Comparison of ENCODE assay signal across 11 cellular contexts in the genomic region with DNA sequence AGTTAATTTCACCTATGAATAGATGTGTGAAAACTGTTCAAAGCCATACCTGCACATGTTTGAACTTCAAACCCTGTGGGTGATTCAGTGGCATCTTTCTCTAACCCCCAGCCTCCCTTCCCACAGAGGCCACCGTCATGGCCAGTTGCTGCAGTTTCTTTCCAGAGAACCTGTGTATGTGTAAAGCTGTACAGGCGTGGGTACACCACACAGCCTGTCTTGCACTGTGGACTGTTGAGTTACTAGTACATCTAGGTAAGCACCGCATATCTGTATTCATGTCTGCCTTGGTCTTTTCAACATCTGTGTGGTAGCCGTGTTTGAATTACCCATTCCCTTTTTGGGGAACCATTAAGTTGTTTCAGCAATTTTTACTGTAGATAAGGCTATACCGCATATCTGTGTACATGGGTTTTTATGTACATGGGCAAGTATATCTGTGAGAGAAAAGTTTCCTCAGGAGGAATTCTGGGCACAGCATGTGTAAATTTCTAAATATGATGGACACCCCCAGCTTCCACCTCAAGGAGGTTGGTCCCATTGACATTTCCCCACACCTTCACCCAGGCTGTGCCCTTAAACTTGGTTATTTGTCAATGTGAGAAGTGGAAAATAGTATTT. TPM values are rescaled to one million over a fixed set of nuclear protein-coding genes. Genes with fewer than 3 reads are reported as not detected.
DNase-seq lines count a peak whose midpoint lies in the region; ATAC-seq, FAIRE-seq and TF ChIP-seq lines count a peak whose summit lies in the region.
"Had no signal": no experiment of that assay in that cellular context is flagged by ENCODE, and none has a peak within 500 bp of the region (broad histone marks: within the 10 kb centered on the region; RNA-seq: fewer than 3 reads in every experiment).

No MANE protein-coding gene starts in this region.

- H3K27me3 Mint-ChIP-seq in activated naive CD4-positive, alpha-beta T cell treated with anti-CD3 and anti-CD28 coated beads for 36 hours (ENCODE audit: low read depth) = no peaks in the 10 kb centered on the region

- peaks cover 83% of the 10 kb centered on the region for H3K4me1 Mint-ChIP-seq in activated naive CD4-positive, alpha-beta T cell treated with anti-CD3 and anti-CD28 coated beads for 36 hours (ENCODE audit: low read depth)

- TF ChIP-seq RAD21 in liver (IDR thresholded peaks at IDR 0.05) = peak in 1 of 2 donors; percentile 17

- peak in 1 of 2 donors; percentile 1 for ATAC-seq in upper lobe of left lung (ENCODE audit: low FRiP score in 2 of 2)
- ATAC-seq in GM19397 (IDR thresholded peaks at IDR 0.05; ENCODE audit: unreplicated experiment) = no peak
- ATAC-seq: WTC11 had no signal

- H3K4me3 Mint-ChIP-seq in activated naive CD4-positive, alpha-beta T cell treated with anti-CD3 and anti-CD28 coated beads for 36 hours = no peak overlapping the region
- H3K4me3 Mint-ChIP-seq: WTC11 had no signal

- TF ChIP-seq CTCF in bronchial epithelial cell (IDR thresholded peaks at IDR 0.05; ENCODE audit: insufficient read depth, low read length, severe bottlenecking) (no peak), liver (IDR thresholded peaks at IDR 0.05; ENCODE audit: low read depth, low read length, missing input control) (no peak), upper lobe of left lung (IDR thresholded peaks at IDR 0.05) (no peak)

- H3K4me1 ChIP-seq in liver (ENCODE audit: control insufficient read depth in 4 of 4, insufficient read depth in 4 of 4, low read length in 3 of 4) = peaks cover 0 to 48% (median 17%) of the 10 kb centered on the region in 4 donors
- peaks cover 69 to 87% (median 85%) of the 10 kb centered on the region in 4 donors for H3K4me1 ChIP-seq in upper lobe of left lung

- CTCF ChIA-PET in activated naive CD4-positive, alpha-beta T cell treated with anti-CD3 and anti-CD28 coated beads for 36 hours (lab: Charles Lee) = interaction anchor here (1.1 to 1.7 kb wide), 2 partner anchors 20 to 75 kb away, joined by 3 to 10 read pairs; no protein-coding TSS in a partner anchor

- H3K27me3 ChIP-seq in bronchial epithelial cell (ENCODE audit: control insufficient read depth, insufficient read depth, low read length) (no peaks in the 10 kb centered on the region), liver (ENCODE audit: control insufficient read depth in 4 of 4, insufficient read depth in 4 of 4, low read length in 3 of 4) (no peaks in the 10 kb centered on the region), upper lobe of left lung (no peaks in the 10 kb centered on the region)

- peak; percentile 39 for DNase-seq in activated naive CD4-positive, alpha-beta T cell treated with anti-CD3 and anti-CD28 coated beads for 36 hours
- DNase-seq in activated naive CD4-positive, alpha-beta T cell treated with anti-CD3 and anti-CD28 coated beads, Interleukin-2, amount 50 U/mL, for 16 hours = no peak
- DNase-seq in bronchial epithelial cell (ENCODE audit: low read depth) (peak; percentile 34), upper lobe of left lung (peak in 1 of 2 donors; percentile 34), NCI-H526 treated with DMSO at 0.1 percent for 48 hours (lab: John Stamatoyannopoulos, UW) (no peak), SKM-1 (lab: John Stamatoyannopoulos, UW; ENCODE audit: unreplicated experiment) (no peak)
- DNase-seq: AML-193, KG1 had no signal

- peak overlapping the region; percentile 24 to 45 for H3K9ac ChIP-seq in liver (ENCODE audit: low read depth in 1 of 2, low read length in 2 of 2)

- no peaks in the 10 kb centered on the region for H3K9me3 Mint-ChIP-seq in activated naive CD4-positive, alpha-beta T cell treated with anti-CD3 and anti-CD28 coated beads for 36 hours
- H3K9me3 Mint-ChIP-seq: WTC11 had no signal

- H3K36me3 Mint-ChIP-seq in activated naive CD4-positive, alpha-beta T cell treated with anti-CD3 and anti-CD28 coated beads for 36 hours (ENCODE audit: low read depth) = peaks cover 72% of the 10 kb centered on the region
- H3K36me3 Mint-ChIP-seq: WTC11 had no signal

- H3K27ac ChIP-seq in liver (ENCODE audit: low read depth in 1 of 2, low read length in 2 of 2) (peak overlapping the region; percentile 52 to 72), upper lobe of left lung (peak overlapping the region; percentile 43 to 58 (median 51))

- intact Hi-C loops in activated naive CD4-positive, alpha-beta T cell treated with anti-CD3 and anti-CD28 coated beads for 36 hours (cut with micrococcal nuclease) = no loop called here

- H3K27ac Mint-ChIP-seq in activated naive CD4-positive, alpha-beta T cell treated with anti-CD3 and anti-CD28 coated beads for 36 hours = peak overlapping the region; percentile 60
- H3K27ac Mint-ChIP-seq: WTC11 had no signal

- peak in 2 of 4 donors; percentile 20 to 67 for TF ChIP-seq POLR2A in upper lobe of left lung (IDR thresholded peaks at IDR 0.05)

- H3K4me3 ChIP-seq in bronchial epithelial cell (ENCODE audit: low read depth, low read length) = no peak overlapping the region
- no peak overlapping the region for H3K4me3 ChIP-seq in liver (ENCODE audit: low read depth in 1 of 3, low read length in 3 of 3)
- H3K4me3 ChIP-seq in upper lobe of left lung = peak overlapping the region in 1 of 4 donors; percentile 26

- 44% methylated on average over 5 of the region's 5 CpGs for WGBS in liver
- 84 to 96% methylated on average over 4 to 5 of the region's 5 CpGs for WGBS in upper lobe of left lung, 2 donors

- peaks cover 18% of the 10 kb centered on the region for H3K36me3 ChIP-seq in bronchial epithelial cell (ENCODE audit: control insufficient read depth, insufficient read depth, low read length)
- peaks cover 2 to 30% (median 12%) of the 10 kb centered on the region in 4 donors for H3K36me3 ChIP-seq in liver (ENCODE audit: control insufficient read depth in 4 of 4, insufficient read depth in 3 of 4, low read depth in 1 of 4, low read length in 3 of 4)
- peaks cover 31 to 97% (median 38%) of the 10 kb centered on the region in 4 donors for H3K36me3 ChIP-seq in upper lobe of left lung

- no peaks in the 10 kb centered on the region for H3K9me3 ChIP-seq in liver (ENCODE audit: control insufficient read depth in 4 of 4, low read length in 3 of 4)
- no peaks in the 10 kb centered on the region for H3K9me3 ChIP-seq in upper lobe of left lung

- TF ChIP-seq EP300 in upper lobe of left lung (IDR thresholded peaks at IDR 0.05) = no peak

- FAIRE-seq in bronchial epithelial cell (lab: Jason Lieb, UNC) = no peak

TF ChIP-seq in liver, 16 proteins besides CTCF, POLR2A, EP300 and RAD21:
- TF ChIP-seq FOXA2 (IDR thresholded peaks at IDR 0.05) = no peak
- peak in 1 of 2 donors; percentile 6 for TF ChIP-seq EGR1 (IDR thresholded peaks at IDR 0.05; ENCODE audit: low read depth in 2 of 2)
- TF ChIP-seq GABPA (IDR thresholded peaks at IDR 0.05 in 1 of 2, conservative IDR thresholded peaks at IDR 0.05 in 1 of 2) = no peak
- TF ChIP-seq JUND (IDR thresholded peaks at IDR 0.05) = peak; percentile 9 to 27
- TF ChIP-seq, protein P1, sequence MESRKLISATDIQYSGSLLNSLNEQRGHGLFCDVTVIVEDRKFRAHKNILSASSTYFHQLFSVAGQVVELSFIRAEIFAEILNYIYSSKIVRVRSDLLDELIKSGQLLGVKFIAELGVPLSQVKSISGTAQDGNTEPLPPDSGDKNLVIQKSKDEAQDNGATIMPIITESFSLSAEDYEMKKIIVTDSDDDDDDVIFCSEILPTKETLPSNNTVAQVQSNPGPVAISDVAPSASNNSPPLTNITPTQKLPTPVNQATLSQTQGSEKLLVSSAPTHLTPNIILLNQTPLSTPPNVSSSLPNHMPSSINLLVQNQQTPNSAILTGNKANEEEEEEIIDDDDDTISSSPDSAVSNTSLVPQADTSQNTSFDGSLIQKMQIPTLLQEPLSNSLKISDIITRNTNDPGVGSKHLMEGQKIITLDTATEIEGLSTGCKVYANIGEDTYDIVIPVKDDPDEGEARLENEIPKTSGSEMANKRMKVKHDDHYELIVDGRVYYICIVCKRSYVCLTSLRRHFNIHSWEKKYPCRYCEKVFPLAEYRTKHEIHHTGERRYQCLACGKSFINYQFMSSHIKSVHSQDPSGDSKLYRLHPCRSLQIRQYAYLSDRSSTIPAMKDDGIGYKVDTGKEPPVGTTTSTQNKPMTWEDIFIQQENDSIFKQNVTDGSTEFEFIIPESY (IDR thresholded peaks at IDR 0.05) = peak; percentile 33
- peak in 1 of 2 donors; percentile 38 for TF ChIP-seq HNF4A (conservative IDR thresholded peaks at IDR 0.05)
- TF ChIP-seq, protein P2, sequence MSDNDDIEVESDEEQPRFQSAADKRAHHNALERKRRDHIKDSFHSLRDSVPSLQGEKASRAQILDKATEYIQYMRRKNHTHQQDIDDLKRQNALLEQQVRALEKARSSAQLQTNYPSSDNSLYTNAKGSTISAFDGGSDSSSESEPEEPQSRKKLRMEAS (IDR thresholded peaks at IDR 0.05) = peak; percentile 4
- TF ChIP-seq TAF1 (conservative IDR thresholded peaks at IDR 0.05) = no peak
- peak; percentile 6 to 22 for TF ChIP-seq RXRA (IDR thresholded peaks at IDR 0.05)

RNA-seq across cellular contexts. Expression of a gene that starts 13.9 kb away (rescaled TPM):
- 100 to 1,000 TPM; 693 to 750 TPM for total RNA-seq in activated naive CD4-positive, alpha-beta T cell treated with anti-CD3 and anti-CD28 coated beads for 36 hours
- total RNA-seq in bronchial epithelial cell = 114 and 133 TPM in 2 replicates
- 1,000 to 10,000 TPM in 1 of 2 donors, 10 to 100 TPM in 1; 29.6 to 1,968 TPM for total RNA-seq in liver
- 100 to 1,000 TPM in 1 of 2 donors, 10 to 100 TPM in 1; 50.2 to 111 TPM for polyA plus RNA-seq in liver
- total RNA-seq in upper lobe of left lung = 1,000 to 10,000 TPM in 3 of 6 donors, 100 to 1,000 TPM in 3; 245 to 3,084 (median 1,019) TPM

RNA-seq across cellular contexts. Expression of a gene that starts 50.1 kb away (rescaled TPM):
- 10 to 100 TPM; 38.2 to 40.0 TPM for total RNA-seq in activated naive CD4-positive, alpha-beta T cell treated with anti-CD3 and anti-CD28 coated beads for 36 hours
- 21.9 and 66.6 TPM in 2 replicates for total RNA-seq in bronchial epithelial cell
- 10 to 100 TPM; 20.7 to 22.8 TPM for total RNA-seq in liver
- polyA plus RNA-seq in liver = 1 to 10 TPM; 2.8 to 9.4 TPM
- total RNA-seq in upper lobe of left lung = 10 to 100 TPM; 31.4 to 77.5 (median 45.8) TPM

RNA-seq across cellular contexts. Expression of a gene that starts 54.1 kb away (rescaled TPM):
- total RNA-seq in activated naive CD4-positive, alpha-beta T cell treated with anti-CD3 and anti-CD28 coated beads for 36 hours = 10 to 100 TPM; 10.4 to 12.1 TPM
- total RNA-seq in bronchial epithelial cell = 0.26 and 0.77 TPM in 2 replicates
- 1 to 10 TPM; 5.1 to 6.8 TPM for total RNA-seq in liver
- polyA plus RNA-seq in liver = 1 to 10 TPM; 4.5 to 5.6 TPM
- 10 to 100 TPM in 4 of 6 donors, 1 to 10 TPM in 2; 5.5 to 40.8 (median 19.4) TPM for total RNA-seq in upper lobe of left lung

Comparison
In these comparisons a context has a peak if more than half of its experiments do, and no peak if none do; other contexts are left out.
1. DNase-seq: peak in activated naive CD4-positive, alpha-beta T cell treated with anti-CD3 and anti-CD28 coated beads for 36 hours (single experiment) and bronchial epithelial cell (single experiment); none in activated naive CD4-positive, alpha-beta T cell treated with anti-CD3 and anti-CD28 coated beads, Interleukin-2, amount 50 U/mL, for 16 hours (single experiment), NCI-H526 treated with DMSO at 0.1 percent for 48 hours (single experiment) and SKM-1 (single experiment).